ENCODE assay signal across 1 cellular context in genomic region chr1:167629681-167630567, GRCh38.
TF ChIP-seq lines count a peak whose summit lies in the region.

A gene with protein sequence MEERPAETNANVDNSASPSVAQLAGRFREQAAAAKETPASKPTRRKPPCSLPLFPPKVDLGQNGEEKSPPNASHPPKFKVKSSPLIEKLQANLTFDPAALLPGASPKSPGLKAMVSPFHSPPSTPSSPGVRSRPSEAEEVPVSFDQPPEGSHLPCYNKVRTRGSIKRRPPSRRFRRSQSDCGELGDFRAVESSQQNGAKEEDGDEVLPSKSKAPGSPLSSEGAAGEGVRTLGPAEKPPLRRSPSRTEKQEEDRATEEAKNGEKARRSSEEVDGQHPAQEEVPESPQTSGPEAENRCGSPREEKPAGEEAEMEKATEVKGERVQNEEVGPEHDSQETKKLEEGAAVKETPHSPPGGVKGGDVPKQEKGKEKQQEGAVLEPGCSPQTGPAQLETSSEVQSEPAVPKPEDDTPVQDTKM (plus strand): TSS chr1:167630232. CDS start chr1:167630424, 192 bp downstream.

TF ChIP-seq in K562, 482 proteins besides CTCF, POLR2A, EP300 and RAD21 (continued from another document and continues in another):
- TF ChIP-seq PCBP1 (IDR thresholded peaks at IDR 0.05; ENCODE audit: low read depth, low read length, poor library complexity, severe bottlenecking): peak; percentile 97
- no peak; the same call in 1 of the 2 replicates for TF ChIP-seq TAL1 (IDR thresholded peaks at IDR 0.05)
- 0 out of 2 replicates have a peak, but pooled peaks have one; percentile 46 for TF ChIP-seq ZBTB7A (IDR thresholded peaks at IDR 0.05; ENCODE audit: borderline replicate concordance, control insufficient read depth, low read depth, low read length)
- TF ChIP-seq ZNF449 (CRISPR knock-in tag; IDR thresholded peaks at IDR 0.05): no peak
- peak; percentile 9 to 30; a peak in 2 of 4 replicates for TF ChIP-seq TBL1XR1 (IDR thresholded peaks at IDR 0.05; ENCODE audit: low read length in 2 of 2)
- peak; percentile 73 for TF ChIP-seq EP400 (IDR thresholded peaks at IDR 0.05)
- TF ChIP-seq DIDO1 (tag; IDR thresholded peaks at IDR 0.05; ENCODE audit: low read depth): no peak
- no peak for TF ChIP-seq ZNF197 (CRISPR knock-in tag; IDR thresholded peaks at IDR 0.05; ENCODE audit: low read depth)
- TF ChIP-seq SREBF1 (IDR thresholded peaks at IDR 0.05; ENCODE audit: borderline replicate concordance, low read depth, low read length): no peak
- TF ChIP-seq ADNP (tag; IDR thresholded peaks at IDR 0.05): no peak
- TF ChIP-seq RCOR1 (IDR thresholded peaks at IDR 0.05; ENCODE audit: borderline replicate concordance in 1 of 2, low read depth in 2 of 2, low read length in 2 of 2): peak in 1 of 2 experiments; percentile 64; a peak in 2 of 4 replicates
- no peak for TF ChIP-seq ESRRA (IDR thresholded peaks at IDR 0.05; ENCODE audit: borderline replicate concordance, low read depth)
- TF ChIP-seq PML (IDR thresholded peaks at IDR 0.05; ENCODE audit: low read length): no peak; the same call in none of the 2 replicates
- TF ChIP-seq ZNF431 (CRISPR knock-in tag; IDR thresholded peaks at IDR 0.05): peak; percentile 49; the same call in 1 of the 2 replicates
- no peak for TF ChIP-seq ZFP91 (CRISPR knock-in tag; IDR thresholded peaks at IDR 0.05)
- peak; percentile 59; the same call in 1 of the 2 replicates for TF ChIP-seq ZFX (CRISPR knock-in tag; IDR thresholded peaks at IDR 0.05)
- no peak for TF ChIP-seq RAD51 (IDR thresholded peaks at IDR 0.05; ENCODE audit: borderline replicate concordance, low read depth)
- peak; percentile 79; the same call in 1 of the 2 replicates for TF ChIP-seq PHF8 (IDR thresholded peaks at IDR 0.05; ENCODE audit: borderline replicate concordance, low read length)
- no peak for TF ChIP-seq KAT2B (IDR thresholded peaks at IDR 0.05; ENCODE audit: low read depth, low read length)
- peak in 1 of 2 experiments; percentile 20; a peak in 1 of 4 replicates for TF ChIP-seq SIN3A (IDR thresholded peaks at IDR 0.05; ENCODE audit: borderline replicate concordance in 2 of 2, control insufficient read depth in 1 of 2, low read depth in 2 of 2, low read length in 2 of 2)
- no peak for TF ChIP-seq SFPQ (IDR thresholded peaks at IDR 0.05; ENCODE audit: low read depth, low read length)
- 0 out of 2 replicates have a peak, but pooled peaks have one; percentile 51 for TF ChIP-seq GABPB1 (CRISPR knock-in tag; IDR thresholded peaks at IDR 0.05)
- peak; percentile 90 for TF ChIP-seq CHD1 (IDR thresholded peaks at IDR 0.05; ENCODE audit: low read length)
- TF ChIP-seq ZC3H4 (CRISPR knock-in tag; IDR thresholded peaks at IDR 0.05; ENCODE audit: borderline replicate concordance): no peak
- TF ChIP-seq POLR2G (IDR thresholded peaks at IDR 0.05; ENCODE audit: low read depth, low read length): peak; percentile 92
- TF ChIP-seq ZNF24 (IDR thresholded peaks at IDR 0.05): 0 out of 2 replicates have a peak, but pooled peaks have one; percentile 58
- TF ChIP-seq SUPT5H (IDR thresholded peaks at IDR 0.05): peak; percentile 71
- TF ChIP-seq TCF15 (CRISPR knock-in tag; IDR thresholded peaks at IDR 0.05): no peak
- peak; percentile 83 for TF ChIP-seq FIP1L1 (IDR thresholded peaks at IDR 0.05; ENCODE audit: low read depth, low read length, poor library complexity, severe bottlenecking)
- TF ChIP-seq, protein P1, sequence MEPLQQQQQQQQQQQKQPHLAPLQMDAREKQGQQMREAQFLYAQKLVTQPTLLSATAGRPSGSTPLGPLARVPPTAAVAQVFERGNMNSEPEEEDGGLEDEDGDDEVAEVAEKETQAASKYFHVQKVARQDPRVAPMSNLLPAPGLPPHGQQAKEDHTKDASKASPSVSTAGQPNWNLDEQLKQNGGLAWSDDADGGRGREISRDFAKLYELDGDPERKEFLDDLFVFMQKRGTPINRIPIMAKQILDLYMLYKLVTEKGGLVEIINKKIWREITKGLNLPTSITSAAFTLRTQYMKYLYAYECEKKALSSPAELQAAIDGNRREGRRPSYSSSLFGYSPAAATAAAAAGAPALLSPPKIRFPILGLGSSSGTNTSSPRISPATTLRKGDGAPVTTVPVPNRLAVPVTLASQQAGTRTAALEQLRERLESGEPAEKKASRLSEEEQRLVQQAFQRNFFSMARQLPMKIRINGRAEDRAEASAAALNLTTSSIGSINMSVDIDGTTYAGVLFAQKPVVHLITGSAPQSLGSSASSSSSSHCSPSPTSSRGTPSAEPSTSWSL (CRISPR knock-in tag; IDR thresholded peaks at IDR 0.05; ENCODE audit: borderline replicate concordance): no peak
- TF ChIP-seq MTA1 (IDR thresholded peaks at IDR 0.05; ENCODE audit: borderline replicate concordance): peak; percentile 71
- TF ChIP-seq ARID1B (IDR thresholded peaks at IDR 0.05): peak; percentile 34
- TF ChIP-seq HLTF (IDR thresholded peaks at IDR 0.05): peak; percentile 76; the same call in 1 of the 2 replicates
- no peak for TF ChIP-seq ZNF134 (CRISPR knock-in tag; conservative IDR thresholded peaks at IDR 0.05)
- TF ChIP-seq, protein P2, sequence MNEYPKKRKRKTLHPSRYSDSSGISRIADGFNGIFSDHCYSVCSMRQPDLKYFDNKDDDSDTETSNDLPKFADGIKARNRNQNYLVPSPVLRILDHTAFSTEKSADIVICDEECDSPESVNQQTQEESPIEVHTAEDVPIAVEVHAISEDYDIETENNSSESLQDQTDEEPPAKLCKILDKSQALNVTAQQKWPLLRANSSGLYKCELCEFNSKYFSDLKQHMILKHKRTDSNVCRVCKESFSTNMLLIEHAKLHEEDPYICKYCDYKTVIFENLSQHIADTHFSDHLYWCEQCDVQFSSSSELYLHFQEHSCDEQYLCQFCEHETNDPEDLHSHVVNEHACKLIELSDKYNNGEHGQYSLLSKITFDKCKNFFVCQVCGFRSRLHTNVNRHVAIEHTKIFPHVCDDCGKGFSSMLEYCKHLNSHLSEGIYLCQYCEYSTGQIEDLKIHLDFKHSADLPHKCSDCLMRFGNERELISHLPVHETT (CRISPR knock-in tag; conservative IDR thresholded peaks at IDR 0.05 in 1 of 2, IDR thresholded peaks at IDR 0.05 in 1 of 2): peak in 1 of 2 experiments; percentile 60; a peak in 2 of 4 replicates
- TF ChIP-seq PCBP2 (IDR thresholded peaks at IDR 0.05; ENCODE audit: low read depth, low read length, poor library complexity, severe bottlenecking): no peak
- TF ChIP-seq HDGF (IDR thresholded peaks at IDR 0.05): peak; percentile 90; the same call in 1 of the 2 replicates
- peak; percentile 23 for TF ChIP-seq ARHGAP35 (IDR thresholded peaks at IDR 0.05; ENCODE audit: partially characterized antibody)
- TF ChIP-seq ETV5 (CRISPR knock-in tag; IDR thresholded peaks at IDR 0.05; ENCODE audit: low read depth): no peak
- no peak for TF ChIP-seq KAT8 (IDR thresholded peaks at IDR 0.05; ENCODE audit: low read depth)
- 0 out of 2 replicates have a peak, but pooled peaks have one; percentile 49 for TF ChIP-seq ZEB2 (IDR thresholded peaks at IDR 0.05)
- peak; percentile 77; the same call in 1 of the 2 replicates for TF ChIP-seq MEF2A (IDR thresholded peaks at IDR 0.05; ENCODE audit: control insufficient read depth, low read depth, low read length)
- no peak for TF ChIP-seq SIRT6 (IDR thresholded peaks at IDR 0.05; ENCODE audit: low read depth, low read length)
- TF ChIP-seq, protein P3, sequence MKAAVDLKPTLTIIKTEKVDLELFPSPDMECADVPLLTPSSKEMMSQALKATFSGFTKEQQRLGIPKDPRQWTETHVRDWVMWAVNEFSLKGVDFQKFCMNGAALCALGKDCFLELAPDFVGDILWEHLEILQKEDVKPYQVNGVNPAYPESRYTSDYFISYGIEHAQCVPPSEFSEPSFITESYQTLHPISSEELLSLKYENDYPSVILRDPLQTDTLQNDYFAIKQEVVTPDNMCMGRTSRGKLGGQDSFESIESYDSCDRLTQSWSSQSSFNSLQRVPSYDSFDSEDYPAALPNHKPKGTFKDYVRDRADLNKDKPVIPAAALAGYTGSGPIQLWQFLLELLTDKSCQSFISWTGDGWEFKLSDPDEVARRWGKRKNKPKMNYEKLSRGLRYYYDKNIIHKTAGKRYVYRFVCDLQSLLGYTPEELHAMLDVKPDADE (conservative IDR thresholded peaks at IDR 0.05; ENCODE audit: control insufficient read depth, low read depth, low read length): no peak
- TF ChIP-seq NCOA6 (IDR thresholded peaks at IDR 0.05): no peak
- no peak for TF ChIP-seq STAT5B (CRISPR knock-in tag; IDR thresholded peaks at IDR 0.05)
- TF ChIP-seq KLF10 (CRISPR knock-in tag; IDR thresholded peaks at IDR 0.05): no peak
- TF ChIP-seq MCM2 (IDR thresholded peaks at IDR 0.05; ENCODE audit: low read depth): no peak
- no peak for TF ChIP-seq NR0B1 (IDR thresholded peaks at IDR 0.05; ENCODE audit: partially characterized antibody)
- TF ChIP-seq SAP30 (IDR thresholded peaks at IDR 0.05; ENCODE audit: borderline replicate concordance, insufficient read depth, low read depth, low read length, poor library complexity, severe bottlenecking): peak; percentile 46
- TF ChIP-seq JUN (IDR thresholded peaks at IDR 0.05; ENCODE audit: borderline replicate concordance, low read depth, low read length): no peak
- TF ChIP-seq JUN (CRISPR knock-in tag; IDR thresholded peaks at IDR 0.05; ENCODE audit: borderline replicate concordance): no peak
- no peak for TF ChIP-seq THRA (IDR thresholded peaks at IDR 0.05)
- TF ChIP-seq, protein P4, sequence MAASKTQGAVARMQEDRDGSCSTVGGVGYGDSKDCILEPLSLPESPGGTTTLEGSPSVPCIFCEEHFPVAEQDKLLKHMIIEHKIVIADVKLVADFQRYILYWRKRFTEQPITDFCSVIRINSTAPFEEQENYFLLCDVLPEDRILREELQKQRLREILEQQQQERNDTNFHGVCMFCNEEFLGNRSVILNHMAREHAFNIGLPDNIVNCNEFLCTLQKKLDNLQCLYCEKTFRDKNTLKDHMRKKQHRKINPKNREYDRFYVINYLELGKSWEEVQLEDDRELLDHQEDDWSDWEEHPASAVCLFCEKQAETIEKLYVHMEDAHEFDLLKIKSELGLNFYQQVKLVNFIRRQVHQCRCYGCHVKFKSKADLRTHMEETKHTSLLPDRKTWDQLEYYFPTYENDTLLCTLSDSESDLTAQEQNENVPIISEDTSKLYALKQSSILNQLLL (CRISPR knock-in tag; IDR thresholded peaks at IDR 0.05; ENCODE audit: borderline replicate concordance): no peak
- TF ChIP-seq ZNF766 (CRISPR knock-in tag; conservative IDR thresholded peaks at IDR 0.05): 0 out of 2 replicates have a peak, but pooled peaks have one; percentile 13
